In genomic region chr19:45331411-45331810, GRCh38 we compare ENCODE assay signal across 1 cellular context.
TF ChIP-seq lines count a peak whose summit lies in the region.

No MANE protein-coding gene starts in this region.

TF ChIP-seq in HCT116, 20 proteins besides CTCF, POLR2A, EP300 and RAD21 (continued from another document):
- TF ChIP-seq REST (IDR thresholded peaks at IDR 0.05; ENCODE audit: low read depth) (no peak), POLR2AphosphoS5 (IDR thresholded peaks at IDR 0.05; ENCODE audit: low read depth, low read length) (no peak), ATF3 (IDR thresholded peaks at IDR 0.05) (no peak), ZBTB33 (IDR thresholded peaks at IDR 0.05; ENCODE audit: extremely low read depth, insufficient replicate concordance, low read length) (no peak), EZH2 (IDR thresholded peaks at IDR 0.05) (no peak), EZH2phosphoT487 (IDR thresholded peaks at IDR 0.05; ENCODE audit: borderline replicate concordance) (no peak), CBX3 (IDR thresholded peaks at IDR 0.05; ENCODE audit: low read depth) (no peak), EGR1 (IDR thresholded peaks at IDR 0.05; ENCODE audit: low read depth) (no peak), ZNF274 (IDR thresholded peaks at IDR 0.05; ENCODE audit: low read depth, low read length) (no peak), CEBPB (IDR thresholded peaks at IDR 0.05; ENCODE audit: low read depth) (no peak)
